1 cellular context compared by ENCODE assay signal in the genomic region with DNA sequence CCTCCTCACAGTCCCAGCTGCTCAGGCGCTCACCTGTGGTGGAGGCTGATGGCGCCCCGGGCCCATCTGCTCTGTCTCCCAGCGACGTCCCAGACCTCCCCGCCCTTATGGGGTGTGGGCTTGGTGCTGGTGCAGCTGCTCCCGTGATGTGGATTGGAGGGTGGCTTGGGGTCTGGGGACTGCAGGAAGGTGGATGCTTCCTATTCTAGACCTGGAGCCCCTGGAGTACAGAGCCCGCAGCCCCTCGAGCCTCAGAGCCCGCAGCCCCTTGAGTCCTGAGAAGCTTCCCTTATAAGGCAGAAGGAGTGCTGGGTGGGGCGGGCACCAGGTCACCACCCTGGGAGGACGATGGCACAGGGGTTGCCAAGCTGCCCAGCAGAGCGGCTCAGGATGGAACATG.
TF ChIP-seq lines count a peak whose summit lies in the region.

No MANE protein-coding gene starts in this region.

TF ChIP-seq in GM12878, 131 proteins besides CTCF, POLR2A, EP300 and RAD21:
- TF ChIP-seq RB1 (IDR thresholded peaks at IDR 0.05; ENCODE audit: borderline replicate concordance): no peak
- TF ChIP-seq RBBP5 (conservative IDR thresholded peaks at IDR 0.05): no peak
- no peak for TF ChIP-seq NBN (IDR thresholded peaks at IDR 0.05)
